1 cellular context compared by ENCODE assay signal in genomic region chr10:80158598-80159127, GRCh38.
TF ChIP-seq lines count a peak whose summit lies in the region.

No MANE protein-coding gene starts in this region.

TF ChIP-seq in H1, 55 proteins besides CTCF, POLR2A, EP300 and RAD21 (continued from another document):
- TF ChIP-seq BACH1 (IDR thresholded peaks at IDR 0.05; ENCODE audit: low read length) = no peak
- TF ChIP-seq ATF2 (IDR thresholded peaks at IDR 0.05; ENCODE audit: low read length) = no peak
- TF ChIP-seq CHD2 (IDR thresholded peaks at IDR 0.05; ENCODE audit: low read length) = no peak
- no peak for TF ChIP-seq RBBP5 (IDR thresholded peaks at IDR 0.05; ENCODE audit: borderline replicate concordance, low read depth, low read length)
- no peak for TF ChIP-seq SIX5 (IDR thresholded peaks at IDR 0.05; ENCODE audit: low read depth, low read length)
- no peak for TF ChIP-seq CHD7 (IDR thresholded peaks at IDR 0.05; ENCODE audit: insufficient replicate concordance, low read length)
- TF ChIP-seq RNF2 (IDR thresholded peaks at IDR 0.05; ENCODE audit: borderline replicate concordance, low read depth, low read length, missing control alignments, poor library complexity, severe bottlenecking) = no peak
- no peak for TF ChIP-seq RXRA (IDR thresholded peaks at IDR 0.05; ENCODE audit: insufficient read depth, low read depth, low read length)
TF ChIP-seq in H1: peak in this region for 0.
